26 cellular contexts compared by ENCODE assay signal in the genomic region with DNA sequence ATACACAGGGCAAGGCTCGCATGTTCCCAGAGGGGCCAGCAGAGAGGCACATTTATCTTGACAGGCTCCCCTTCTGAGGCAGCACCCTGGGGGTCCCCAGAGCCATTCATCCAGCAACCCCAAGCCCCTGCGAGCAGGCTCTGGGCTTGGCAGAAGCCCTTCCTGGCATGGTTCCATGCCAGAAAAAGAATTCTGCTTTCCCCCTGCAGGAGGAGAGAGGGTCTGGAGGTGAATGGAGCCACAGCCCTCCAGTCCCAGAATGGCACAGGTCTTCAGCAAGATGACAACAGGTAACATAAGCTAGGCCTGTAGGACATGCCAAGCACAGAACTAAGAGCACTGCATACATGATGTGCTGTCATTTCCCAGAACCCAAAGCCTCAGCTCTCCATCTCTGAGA.
"Had no signal": no experiment of that assay in that cellular context is flagged by ENCODE, and none has a peak within 500 bp of the region (broad histone marks: within the 10 kb centered on the region; RNA-seq: fewer than 3 reads in every experiment).

No MANE protein-coding gene starts in this region.

- H3K27me3 ChIP-seq: pancreas, right lobe of liver, sigmoid colon, thyroid gland, upper lobe of left lung, vagina had no signal

- H3K4me3 Mint-ChIP-seq: natural killer cell; nephron; stimulated activated effector memory CD8-positive, alpha-beta T cell treated with anti-CD3 and anti-CD28 coated beads, Interleukin-12 subunit alpha, Interleukin-12 subunit beta, amount 100 ng/mL, for 72 hours; stimulated activated naive B cell treated with anti-CD40 and anti-IgM and Interleukin-4, amounts not matched to agents 10 μg/mL and 1 μg/mL and 100 μg/mL, for 72 hours; stimulated activated naive CD8-positive, alpha-beta T cell treated with anti-CD3 and anti-CD28 coated beads, Interleukin-15, Interleukin-2, amounts not matched to agents 100 ng/mL and 50 ng/mL, for 24 hours had no signal

- DNase-seq: natural killer cell; nucleus accumbens; pancreas; psoas muscle; right cardiac atrium; right lobe of liver; sigmoid colon; small intestine; stimulated activated CD4-positive, alpha-beta T cell treated with anti-CD3 and anti-CD28 coated beads, Interleukin-15, amount 100 ng/mL, for 24 hours; stimulated activated CD4-positive, alpha-beta T cell treated with anti-CD3 and anti-CD28 coated beads, Interleukin-2, amount 100 ng/mL, for 24 hours; stimulated activated CD4-positive, alpha-beta T cell treated with anti-CD3 and anti-CD28 coated beads, Interleukin-2, amount 100 ng/mL, for 48 hours; stimulated activated CD4-positive, alpha-beta T cell treated with anti-CD3 and anti-CD28 coated beads, Interleukin-4, amount 100 ng/mL, for 24 hours; stimulated activated naive B cell treated with anti-CD40 and anti-IgM and Interleukin-4, amounts not matched to agents 10 μg/mL and 1 μg/mL and 100 μg/mL, for 72 hours; stimulated activated naive CD4-positive, alpha-beta T cell treated with Interleukin-2 at 50 U/mL for 16 hours; stomach; thyroid gland; trophoblast cell; upper lobe of left lung had no signal

- FAIRE-seq: pancreas, small intestine, urothelium cell line had no signal

- H3K9me3 ChIP-seq: neutrophil, pancreas, psoas muscle, right lobe of liver, sigmoid colon, stomach, thoracic aorta, thyroid gland, tibial nerve, upper lobe of left lung, vagina had no signal

- H3K27ac Mint-ChIP-seq: natural killer cell; nephron; stimulated activated effector memory CD8-positive, alpha-beta T cell treated with anti-CD3 and anti-CD28 coated beads, Interleukin-12 subunit alpha, Interleukin-12 subunit beta, amount 100 ng/mL, for 72 hours; stimulated activated naive B cell treated with anti-CD40 and anti-IgM and Interleukin-4, amounts not matched to agents 10 μg/mL and 1 μg/mL and 100 μg/mL, for 72 hours; stimulated activated naive CD8-positive, alpha-beta T cell treated with anti-CD3 and anti-CD28 coated beads, Interleukin-15, Interleukin-2, amounts not matched to agents 100 ng/mL and 50 ng/mL, for 24 hours had no signal

- H3K4me1 Mint-ChIP-seq: natural killer cell; stimulated activated effector memory CD8-positive, alpha-beta T cell treated with anti-CD3 and anti-CD28 coated beads, Interleukin-12 subunit alpha, Interleukin-12 subunit beta, amount 100 ng/mL, for 72 hours; stimulated activated naive B cell treated with anti-CD40 and anti-IgM and Interleukin-4, amounts not matched to agents 10 μg/mL and 1 μg/mL and 100 μg/mL, for 72 hours had no signal

- H3K9me3 Mint-ChIP-seq: natural killer cell; stimulated activated effector memory CD8-positive, alpha-beta T cell treated with anti-CD3 and anti-CD28 coated beads, Interleukin-12 subunit alpha, Interleukin-12 subunit beta, amount 100 ng/mL, for 72 hours; stimulated activated naive B cell treated with anti-CD40 and anti-IgM and Interleukin-4, amounts not matched to agents 10 μg/mL and 1 μg/mL and 100 μg/mL, for 72 hours; stimulated activated naive CD8-positive, alpha-beta T cell treated with anti-CD3 and anti-CD28 coated beads, Interleukin-15, Interleukin-2, amounts not matched to agents 100 ng/mL and 50 ng/mL, for 24 hours had no signal

- ATAC-seq: natural killer cell; pancreas; psoas muscle; right cardiac atrium; right lobe of liver; stimulated activated effector memory CD8-positive, alpha-beta T cell treated with anti-CD3 and anti-CD28 coated beads, Interleukin-12 subunit alpha, Interleukin-12 subunit beta, amount 100 ng/mL, for 72 hours; stimulated activated naive B cell treated with anti-CD40 and anti-IgM and Interleukin-4, amounts not matched to agents 10 μg/mL and 1 μg/mL and 100 μg/mL, for 72 hours had no signal

- H3K4me1 ChIP-seq: pancreas, psoas muscle, right lobe of liver, sigmoid colon, stomach, upper lobe of left lung had no signal

- H3K36me3 ChIP-seq: neutrophil, pancreas, right lobe of liver, sigmoid colon, stomach, thoracic aorta, thyroid gland, tibial nerve, upper lobe of left lung, vagina had no signal

- H3K4me3 ChIP-seq: pancreas, psoas muscle, right lobe of liver, sigmoid colon, stomach, thoracic aorta, thyroid gland, tibial nerve, upper lobe of left lung, vagina had no signal

- H3K27ac ChIP-seq: neutrophil, pancreas, psoas muscle, right lobe of liver, sigmoid colon, stomach, thoracic aorta, thyroid gland, tibial nerve, upper lobe of left lung, vagina had no signal

- H3K36me3 Mint-ChIP-seq: natural killer cell; stimulated activated effector memory CD8-positive, alpha-beta T cell treated with anti-CD3 and anti-CD28 coated beads, Interleukin-12 subunit alpha, Interleukin-12 subunit beta, amount 100 ng/mL, for 72 hours; stimulated activated naive B cell treated with anti-CD40 and anti-IgM and Interleukin-4, amounts not matched to agents 10 μg/mL and 1 μg/mL and 100 μg/mL, for 72 hours had no signal
